In genomic region chr14:21014761-21015190, GRCh38 we compare ENCODE assay signal across 8 cellular contexts. TPM values are rescaled to one million over a fixed set of nuclear protein-coding genes. Genes with fewer than 3 reads are reported as not detected.
A peak's percentile ranks its signal among the peaks of the same experiment; 100 is the strongest.
DNase-seq lines count a peak whose midpoint lies in the region; TF ChIP-seq lines count a peak whose summit lies in the region.

No MANE protein-coding gene starts in this region.

- no peak overlapping the region for H3K9ac ChIP-seq in NT2/D1 (ENCODE audit: insufficient read length, low read depth)
- H3K9ac ChIP-seq in endodermal cell (ENCODE audit: extremely low read depth, low read length, poor library complexity, severe bottlenecking) = no peak overlapping the region

- H3K27ac Mint-ChIP-seq in endodermal cell (no peak overlapping the region), mesothelial cell of epicardium (no peak overlapping the region)

- H3K36me3 ChIP-seq in NT2/D1 (ENCODE audit: insufficient read depth, insufficient read length, low read length) (peaks cover 32% of the 10 kb centered on the region), endodermal cell (ENCODE audit: control insufficient read depth, insufficient read depth, low read length) (peaks cover 6% of the 10 kb centered on the region)

- H3K4me3 Mint-ChIP-seq in endodermal cell (no peak overlapping the region), mesothelial cell of epicardium (no peak overlapping the region)

- H3K4me1 ChIP-seq in NT2/D1 (ENCODE audit: insufficient read depth, insufficient read length) = no peaks in the 10 kb centered on the region
- no peaks in the 10 kb centered on the region for H3K4me1 ChIP-seq in endodermal cell (ENCODE audit: control insufficient read depth, insufficient read depth, low read length)

- DNase-seq in DMS79 (lab: John Stamatoyannopoulos, UW) = peak; percentile 54
- peak; percentile 75 for DNase-seq in HT1080 (ENCODE audit: low read depth)
- DNase-seq in NT2/D1 (ENCODE audit: low read depth, low spot score) = peak; percentile 82
- peak; percentile 61 for DNase-seq in activated CD8-positive, alpha-beta memory T cell treated with anti-CD3 and anti-CD28 coated beads for 4 hours (ENCODE audit: low read depth in 2 of 2)
- peak; percentile 96 for DNase-seq in endodermal cell
- peak; percentile 72 to 91 for DNase-seq in mesothelial cell of epicardium (ENCODE audit: low spot score in 2 of 2, unreplicated experiment in 2 of 2)
- peak; percentile 49 to 52 for DNase-seq in stimulated activated CD8-positive, alpha-beta memory T cell treated with anti-CD3 and anti-CD28 coated beads, Interleukin-15, amount 100 ng/mL, for 48 hours (ENCODE audit: low read depth in 2 of 2)
- DNase-seq in GOT3 (lab: John Stamatoyannopoulos, UW) = no peak

- H3K4me3 ChIP-seq in NT2/D1 (ENCODE audit: insufficient read length, low read depth) = no peak overlapping the region
- no peak overlapping the region for H3K4me3 ChIP-seq in endodermal cell (ENCODE audit: low read length)

- peaks cover 23% of the 10 kb centered on the region for H3K36me3 Mint-ChIP-seq in endodermal cell (ENCODE audit: low read depth)
- peaks cover 14% of the 10 kb centered on the region for H3K36me3 Mint-ChIP-seq in mesothelial cell of epicardium

- H3K27ac ChIP-seq in endodermal cell (ENCODE audit: low read depth, low read length) = no peak overlapping the region

- 0 to 3% methylated on average over 1 to 4 of the region's 4 CpGs for WGBS in endodermal cell (ENCODE audit: insufficient coverage in 1 of 2, insufficient read length in 1 of 2), 2 experiments

- H3K9me3 Mint-ChIP-seq in endodermal cell (no peaks in the 10 kb centered on the region), mesothelial cell of epicardium (no peaks in the 10 kb centered on the region)

- TF ChIP-seq CTCF in endodermal cell (conservative IDR thresholded peaks at IDR 0.05) (peak; percentile 96), mesothelial cell of epicardium (IDR thresholded peaks at IDR 0.05; ENCODE audit: unreplicated experiment) (peak; percentile 93)

- H3K27me3 Mint-ChIP-seq in endodermal cell (ENCODE audit: insufficient read depth) (peaks cover 21% of the 10 kb centered on the region), mesothelial cell of epicardium (ENCODE audit: low read depth) (no peaks in the 10 kb centered on the region)

- H3K4me1 Mint-ChIP-seq in endodermal cell = peaks cover 4% of the 10 kb centered on the region
- peaks cover 20% of the 10 kb centered on the region for H3K4me1 Mint-ChIP-seq in mesothelial cell of epicardium

- H3K27me3 ChIP-seq in NT2/D1 (ENCODE audit: insufficient read depth, insufficient read length) (no peaks in the 10 kb centered on the region), endodermal cell (ENCODE audit: control insufficient read depth, insufficient read depth, low read length, poor library complexity, severe bottlenecking) (peaks cover 13% of the 10 kb centered on the region)

- H3K9me3 ChIP-seq in NT2/D1 (ENCODE audit: insufficient read depth, low read length) (no peaks in the 10 kb centered on the region), endodermal cell (ENCODE audit: control insufficient read depth, low read length) (no peaks in the 10 kb centered on the region)

RNA-seq across cellular contexts. Expression of gene NDRG2, which starts 10.1 kb away (rescaled TPM):
- total RNA-seq in HT1080 (2014; rRNA removed; shearing (Covaris generic)) = 13.1 and 16.9 TPM in 2 replicates
- polyA plus RNA-seq in HT1080 (2015; cell fraction: cytosol; rRNA removed) = 4.9 and 6.4 TPM in 2 replicates
- 11.1 and 13.8 TPM in 2 replicates for polyA plus RNA-seq in HT1080 (2015; cell fraction: nucleus; rRNA removed)
- total RNA-seq in endodermal cell = 10 to 100 TPM; 46.3 to 52.8 TPM
- polyA plus RNA-seq in endodermal cell (2013, experiment 1 of 2) = 29.0 TPM
- 32.2 TPM for polyA plus RNA-seq in endodermal cell (2013, experiment 2 of 2)
- total RNA-seq in mesothelial cell of epicardium = 104 to 105 TPM (median 104 TPM) in 3 replicates

RNA-seq across cellular contexts. Expression of gene TPPP2, which starts 15.2 kb away (rescaled TPM):
- total RNA-seq in HT1080 (2014; rRNA removed; shearing (Covaris generic)) = not detected in 2 replicates
- polyA plus RNA-seq in HT1080 (2015; cell fraction: cytosol; rRNA removed) = not detected in 2 replicates
- polyA plus RNA-seq in HT1080 (2015; cell fraction: nucleus; rRNA removed) = not detected in 2 replicates
- total RNA-seq in endodermal cell (1 to 10 TPM in 1 of 2 donors, under 1 TPM in 1; 0.73 to 1.7 TPM), mesothelial cell of epicardium (0.47 to 0.58 TPM in 2 of 3 replicates, not detected in the other)
- not detected for polyA plus RNA-seq in endodermal cell (2013, experiment 1 of 2)
- polyA plus RNA-seq in endodermal cell (2013, experiment 2 of 2) = not detected

RNA-seq across cellular contexts. Expression of gene SLC39A2, which starts 15.7 kb away (rescaled TPM):
- total RNA-seq in HT1080 (2014; rRNA removed; shearing (Covaris generic)) = 0.05 TPM in 1 of 2 replicates, not detected in the other
- polyA plus RNA-seq in HT1080 (2015; cell fraction: cytosol; rRNA removed) = 0.05 TPM in 1 of 2 replicates, not detected in the other
- not detected in 2 replicates for polyA plus RNA-seq in HT1080 (2015; cell fraction: nucleus; rRNA removed)
- total RNA-seq in endodermal cell (under 1 TPM; 0.35 to 0.46 TPM), mesothelial cell of epicardium (2.7 to 3.3 TPM (median 3.1 TPM) in 3 replicates)
- 0.46 TPM for polyA plus RNA-seq in endodermal cell (2013, experiment 1 of 2)
- polyA plus RNA-seq in endodermal cell (2013, experiment 2 of 2) = 0.37 TPM

RNA-seq across cellular contexts. Expression of gene RNASE13, which starts 19.8 kb away (rescaled TPM):
- not detected in 2 replicates for total RNA-seq in HT1080 (2014; rRNA removed; shearing (Covaris generic))
- polyA plus RNA-seq in HT1080 (2015; cell fraction: cytosol; rRNA removed) = not detected in 2 replicates
- polyA plus RNA-seq in HT1080 (2015; cell fraction: nucleus; rRNA removed) = not detected in 2 replicates
- total RNA-seq in endodermal cell (not detected), mesothelial cell of epicardium (0.14 TPM in 1 of 3 replicates, not detected in the others)
- not detected for polyA plus RNA-seq in endodermal cell (2013, experiment 1 of 2)
- polyA plus RNA-seq in endodermal cell (2013, experiment 2 of 2) = not detected

RNA-seq across cellular contexts. Expression of gene METTL17, which starts 25.0 kb away (rescaled TPM):
- 100 and 101 TPM in 2 replicates for total RNA-seq in HT1080 (2014; rRNA removed; shearing (Covaris generic))
- 81.4 and 92.1 TPM in 2 replicates for polyA plus RNA-seq in HT1080 (2015; cell fraction: cytosol; rRNA removed)
- 484 and 486 TPM in 2 replicates for polyA plus RNA-seq in HT1080 (2015; cell fraction: nucleus; rRNA removed)
- total RNA-seq in endodermal cell (10 to 100 TPM; 65.1 to 80.2 TPM), mesothelial cell of epicardium (72.4 to 78.7 TPM (median 73.4 TPM) in 3 replicates)
- polyA plus RNA-seq in endodermal cell (2013, experiment 1 of 2) = 103 TPM
- 90.0 TPM for polyA plus RNA-seq in endodermal cell (2013, experiment 2 of 2)
